Comparison of ENCODE assay signal across 18 cellular contexts in genomic region chr2:10353931-10354330, GRCh38.
"Had no signal": no experiment of that assay in that cellular context is flagged by ENCODE, and none has a peak within 500 bp of the region (broad histone marks: within the 10 kb centered on the region; RNA-seq: fewer than 3 reads in every experiment).

No MANE protein-coding gene starts in this region.

- H3K27ac Mint-ChIP-seq: activated naive CD8-positive, alpha-beta T cell treated with anti-CD3 and anti-CD28 coated beads, Interleukin-2, amount 10 ng/mL, durations not matched to agents 7 days and 5 days; dendritic cell treated with granulocyte-macrophage colony-stimulating factor and Interleukin-4, amounts not matched to agents 40 ng/mL and 50 ng/mL, for 4 days; nephron progenitor cell had no signal

- ATAC-seq: right cardiac atrium had no signal

- H3K4me3 Mint-ChIP-seq: activated naive CD8-positive, alpha-beta T cell treated with anti-CD3 and anti-CD28 coated beads, Interleukin-2, amount 10 ng/mL, durations not matched to agents 7 days and 5 days; dendritic cell treated with granulocyte-macrophage colony-stimulating factor and Interleukin-4, amounts not matched to agents 40 ng/mL and 50 ng/mL, for 4 days; nephron progenitor cell had no signal

- H3K4me3 ChIP-seq: prostate gland, smooth muscle cell, thoracic aorta had no signal

- H3K9me3 ChIP-seq: prostate gland, SK-N-SH, thoracic aorta had no signal

- H3K36me3 ChIP-seq: prostate gland, thoracic aorta had no signal

- H3K27me3 Mint-ChIP-seq: activated naive CD8-positive, alpha-beta T cell treated with anti-CD3 and anti-CD28 coated beads, Interleukin-2, amount 10 ng/mL, durations not matched to agents 7 days and 5 days; dendritic cell treated with granulocyte-macrophage colony-stimulating factor and Interleukin-4, amounts not matched to agents 40 ng/mL and 50 ng/mL, for 4 days had no signal

- H3K4me1 ChIP-seq: prostate gland had no signal

- H3K9me3 Mint-ChIP-seq: activated naive CD8-positive, alpha-beta T cell treated with anti-CD3 and anti-CD28 coated beads, Interleukin-2, amount 10 ng/mL, durations not matched to agents 7 days and 5 days; dendritic cell treated with granulocyte-macrophage colony-stimulating factor and Interleukin-4, amounts not matched to agents 40 ng/mL and 50 ng/mL, for 4 days; nephron progenitor cell had no signal

- DNase-seq: activated CD4-positive, alpha-beta T cell treated with anti-CD3 and anti-CD28 coated beads for 4 hours; activated effector memory CD4-positive, alpha-beta T cell treated with anti-CD3 and anti-CD28 coated beads, Interleukin-2, amount 50 U/mL, for 16 hours; activated naive CD8-positive, alpha-beta T cell treated with anti-CD3 and anti-CD28 coated beads, Interleukin-2, amount 10 ng/mL, durations not matched to agents 7 days and 5 days; activated T-cell treated with anti-CD3 and anti-CD28 coated beads, Interleukin-2, amount 50 U/mL, for 1 hour; anterior cingulate cortex; cerebellar nuclear complex; effector memory CD4-positive, alpha-beta T cell; head of caudate nucleus; nephron progenitor cell; occipital lobe; right cardiac atrium; SK-N-SH; stimulated activated CD4-positive, alpha-beta T cell treated with anti-CD3 and anti-CD28 coated beads, Interleukin-4, amount 100 ng/mL, for 4 hours; stimulated activated CD8-positive, alpha-beta memory T cell treated with anti-CD3 and anti-CD28 coated beads, Interleukin-4, amount 100 ng/mL, for 48 hours had no signal

- H3K27ac ChIP-seq: prostate gland, thoracic aorta had no signal
